7 cellular contexts compared by ENCODE assay signal in genomic region chr4:53032908-53033307, GRCh38.
DNase-seq lines count a peak whose midpoint lies in the region; ATAC-seq and TF ChIP-seq lines count a peak whose summit lies in the region.
"Not testable (repeated sequence)": the region's sequence is repeated elsewhere in the genome, so short reads cannot be mapped to it uniquely, and the experiment has no call there.

No MANE protein-coding gene starts in this region.

- peaks cover 50 to 60% (median 56%) of the 10 kb centered on the region in 11 experiments for H3K9me3 ChIP-seq in BLaER1 treated with 17β-estradiol and CSF1 and Interleukin-3, amounts not matched to agents 10 nM and 100 nM (replicated peaks in 1 of 11)
- H3K9me3 ChIP-seq in MM.1S (replicated peaks; ENCODE audit: insufficient read depth, low read length): not testable (repeated sequence)

- not testable (repeated sequence) for H3K9me2 ChIP-seq in MM.1S (replicated peaks; ENCODE audit: insufficient read depth, low read length)

- H3K27me3 Mint-ChIP-seq in activated B cell treated with CpG ODN at 0.5 μM for 24 hours; activated T-cell treated with anti-CD3 and anti-CD28 coated beads, Interleukin-2, amount 50 U/mL, for 24 hours; activated naive CD8-positive, alpha-beta T cell treated with anti-CD3 and anti-CD28 coated beads for 36 hours; immature natural killer cell (ENCODE audit: low read depth in 3 of 3); stimulated activated naive CD8-positive, alpha-beta T cell treated with anti-CD3 and anti-CD28 coated beads, Interleukin-15, Interleukin-2, amounts not matched to agents 100 ng/mL and 50 ng/mL, for 24 hours: not testable (repeated sequence)

- not testable (repeated sequence) for ATAC-seq in activated B cell treated with CpG ODN at 0.5 μM for 24 hours (ENCODE audit: low read depth)

- peak; percentile 52 for DNase-seq in MM.1S
- DNase-seq in activated B cell treated with CpG ODN at 0.5 μM for 24 hours; activated T-cell treated with anti-CD3 and anti-CD28 coated beads, Interleukin-2, amount 50 U/mL, for 24 hours; activated naive CD8-positive, alpha-beta T cell treated with anti-CD3 and anti-CD28 coated beads for 36 hours; immature natural killer cell: not testable (repeated sequence)

- H3K4me1 Mint-ChIP-seq in activated B cell treated with CpG ODN at 0.5 μM for 24 hours (peaks cover 22% of the 10 kb centered on the region), immature natural killer cell (peaks cover 23 to 30% of the 10 kb centered on the region in 2 donors)
- H3K4me1 Mint-ChIP-seq in activated T-cell treated with anti-CD3 and anti-CD28 coated beads, Interleukin-2, amount 50 U/mL, for 24 hours (ENCODE audit: low read depth): peaks cover 20% of the 10 kb centered on the region
- peaks cover 16% of the 10 kb centered on the region for H3K4me1 Mint-ChIP-seq in activated naive CD8-positive, alpha-beta T cell treated with anti-CD3 and anti-CD28 coated beads for 36 hours
- H3K4me1 Mint-ChIP-seq in stimulated activated naive CD8-positive, alpha-beta T cell treated with anti-CD3 and anti-CD28 coated beads, Interleukin-15, Interleukin-2, amounts not matched to agents 100 ng/mL and 50 ng/mL, for 24 hours (ENCODE audit: low read depth): peaks cover 20% of the 10 kb centered on the region

- not testable (repeated sequence) for H3K27me3 ChIP-seq in BLaER1 treated with 17β-estradiol and CSF1 and Interleukin-3, amounts not matched to agents 10 nM and 100 nM; MM.1S (replicated peaks; ENCODE audit: insufficient read depth, low read length)

- not testable (repeated sequence) for H3K4me3 ChIP-seq in BLaER1 treated with 17β-estradiol and CSF1 and Interleukin-3, amounts not matched to agents 10 nM and 100 nM; MM.1S (ENCODE audit: low read length)

- not testable (repeated sequence) for H4K20me1 ChIP-seq in BLaER1 treated with 17β-estradiol and CSF1 and Interleukin-3, amounts not matched to agents 10 nM and 100 nM; MM.1S (ENCODE audit: insufficient read depth, low read length)

- H3K36me3 ChIP-seq in BLaER1 treated with 17β-estradiol and CSF1 and Interleukin-3, amounts not matched to agents 10 nM and 100 nM: peaks cover 0 to 11% (median 8%) of the 10 kb centered on the region in 11 experiments; a peak in 8 of 22 replicates
- H3K36me3 ChIP-seq in MM.1S (replicated peaks; ENCODE audit: insufficient read depth, low read length): not testable (repeated sequence)

- not testable (repeated sequence) for TF ChIP-seq CTCF in MM.1S (IDR thresholded peaks at IDR 0.05; ENCODE audit: low read length); activated B cell treated with CpG ODN at 0.5 μM for 24 hours (IDR thresholded peaks at IDR 0.05)

- peak overlapping the region in 7 of 11 experiments; percentile 20 to 48 (median 28); a peak in 5 of 22 replicates for H3K4me2 ChIP-seq in BLaER1 treated with 17β-estradiol and CSF1 and Interleukin-3, amounts not matched to agents 10 nM and 100 nM
- peak overlapping the region; percentile 37; the same call in 1 of the 2 replicates for H3K4me2 ChIP-seq in MM.1S (ENCODE audit: low read depth, low read length)

- CTCF ChIA-PET in activated B cell treated with CpG ODN at 0.5 μM for 24 hours (lab: Charles Lee): not testable (repeated sequence)

- not testable (repeated sequence) for H3K9ac ChIP-seq in BLaER1 treated with 17β-estradiol and CSF1 and Interleukin-3, amounts not matched to agents 10 nM and 100 nM; MM.1S (ENCODE audit: low read length)

- H3K4me3 Mint-ChIP-seq in activated B cell treated with CpG ODN at 0.5 μM for 24 hours (peak overlapping the region; percentile 3), immature natural killer cell (peak overlapping the region in 3 of 5 donors; percentile 1 to 31 (median 7))
- H3K4me3 Mint-ChIP-seq in activated T-cell treated with anti-CD3 and anti-CD28 coated beads, Interleukin-2, amount 50 U/mL, for 24 hours; activated naive CD8-positive, alpha-beta T cell treated with anti-CD3 and anti-CD28 coated beads for 36 hours; stimulated activated naive CD8-positive, alpha-beta T cell treated with anti-CD3 and anti-CD28 coated beads, Interleukin-15, Interleukin-2, amounts not matched to agents 100 ng/mL and 50 ng/mL, for 24 hours: not testable (repeated sequence)

- peaks cover 22% of the 10 kb centered on the region for H3K9me3 Mint-ChIP-seq in activated B cell treated with CpG ODN at 0.5 μM for 24 hours
- H3K9me3 Mint-ChIP-seq in activated T-cell treated with anti-CD3 and anti-CD28 coated beads, Interleukin-2, amount 50 U/mL, for 24 hours: peaks cover 21% of the 10 kb centered on the region
- H3K9me3 Mint-ChIP-seq in activated naive CD8-positive, alpha-beta T cell treated with anti-CD3 and anti-CD28 coated beads for 36 hours: peaks cover 36% of the 10 kb centered on the region
- peaks cover 0 to 11% (median under 1%) of the 10 kb centered on the region in 6 donors for H3K9me3 Mint-ChIP-seq in immature natural killer cell
- peaks cover 26% of the 10 kb centered on the region for H3K9me3 Mint-ChIP-seq in stimulated activated naive CD8-positive, alpha-beta T cell treated with anti-CD3 and anti-CD28 coated beads, Interleukin-15, Interleukin-2, amounts not matched to agents 100 ng/mL and 50 ng/mL, for 24 hours

- H3K36me3 Mint-ChIP-seq in activated B cell treated with CpG ODN at 0.5 μM for 24 hours (ENCODE audit: low read depth) (peaks cover 37% of the 10 kb centered on the region), immature natural killer cell (peaks cover 5 to 14% (median 10%) of the 10 kb centered on the region in 3 donors)
- peaks cover 56% of the 10 kb centered on the region for H3K36me3 Mint-ChIP-seq in activated T-cell treated with anti-CD3 and anti-CD28 coated beads, Interleukin-2, amount 50 U/mL, for 24 hours (ENCODE audit: low read depth)
- peaks cover 57% of the 10 kb centered on the region for H3K36me3 Mint-ChIP-seq in activated naive CD8-positive, alpha-beta T cell treated with anti-CD3 and anti-CD28 coated beads for 36 hours
- peaks cover 57% of the 10 kb centered on the region for H3K36me3 Mint-ChIP-seq in stimulated activated naive CD8-positive, alpha-beta T cell treated with anti-CD3 and anti-CD28 coated beads, Interleukin-15, Interleukin-2, amounts not matched to agents 100 ng/mL and 50 ng/mL, for 24 hours (ENCODE audit: low read depth)

- H3K4me1 ChIP-seq in BLaER1 treated with 17β-estradiol and CSF1 and Interleukin-3, amounts not matched to agents 10 nM and 100 nM; MM.1S (ENCODE audit: low read length): not testable (repeated sequence)

- H3K27ac ChIP-seq in BLaER1 treated with 17β-estradiol and CSF1 and Interleukin-3, amounts not matched to agents 10 nM and 100 nM; MM.1S (ENCODE audit: low read length): not testable (repeated sequence)

- not testable (repeated sequence) for H3K27ac Mint-ChIP-seq in activated B cell treated with CpG ODN at 0.5 μM for 24 hours
- H3K27ac Mint-ChIP-seq in activated T-cell treated with anti-CD3 and anti-CD28 coated beads, Interleukin-2, amount 50 U/mL, for 24 hours: peak overlapping the region; percentile 37
- peak overlapping the region; percentile 43 for H3K27ac Mint-ChIP-seq in activated naive CD8-positive, alpha-beta T cell treated with anti-CD3 and anti-CD28 coated beads for 36 hours
- H3K27ac Mint-ChIP-seq in immature natural killer cell: peak overlapping the region in 2 of 6 donors; percentile 3 to 27
- H3K27ac Mint-ChIP-seq in stimulated activated naive CD8-positive, alpha-beta T cell treated with anti-CD3 and anti-CD28 coated beads, Interleukin-15, Interleukin-2, amounts not matched to agents 100 ng/mL and 50 ng/mL, for 24 hours: peak overlapping the region; percentile 13

- not testable (repeated sequence) for H3K79me2 ChIP-seq in MM.1S (ENCODE audit: low read length)

- intact Hi-C loops in activated B cell treated with CpG ODN at 0.5 μM for 24 hours (cut with micrococcal nuclease): not testable (repeated sequence)

- H3F3A ChIP-seq in MM.1S (ENCODE audit: insufficient read depth, low read length): not testable (repeated sequence)

- not testable (repeated sequence) for H2AFZ ChIP-seq in MM.1S (ENCODE audit: low read length)

- POLR2A ChIA-PET in activated B cell treated with CpG ODN at 0.5 μM for 24 hours (lab: Charles Lee): not testable (repeated sequence)
